28 cellular contexts compared by ENCODE assay signal in genomic region chr7:81632418-81632817, GRCh38.
DNase-seq lines count a peak whose midpoint lies in the region; ATAC-seq, FAIRE-seq and TF ChIP-seq lines count a peak whose summit lies in the region.
"Had no signal": no experiment of that assay in that cellular context is flagged by ENCODE, and none has a peak within 500 bp of the region (broad histone marks: within the 10 kb centered on the region; RNA-seq: fewer than 3 reads in every experiment).

No MANE protein-coding gene starts in this region.

- no peaks in the 10 kb centered on the region for H3K36me3 Mint-ChIP-seq in activated CD8-positive, alpha-beta T cell treated with anti-CD3 and anti-CD28 coated beads for 36 hours (ENCODE audit: low read depth)
- H3K36me3 Mint-ChIP-seq in activated CD4-positive, alpha-beta T cell treated with anti-CD3 and anti-CD28 coated beads for 36 hours (ENCODE audit: low read depth) = no peaks in the 10 kb centered on the region
- H3K36me3 Mint-ChIP-seq: CD4-positive, CD25-positive, alpha-beta regulatory T cell; T-cell had no signal

- WGBS in H1 (ENCODE audit: extremely low coverage in 1 of 2, insufficient coverage in 1 of 2, insufficient read length in 1 of 2, insufficient replicate concordance in 2 of 2, low coverage in 1 of 2, low lambda C conversion rate in 2 of 2, missing lambda C conversion rate in 1 of 2), 2 experiments = 88% methylated on average over 1 of the region's 1 CpG; no CpG with 5 or more reads in 1 of the 2 experiments
- WGBS in mesenchymal stem cell = 89% methylated on average over 1 of the region's 1 CpG

- TF ChIP-seq POLR2A in H1 (IDR thresholded peaks at IDR 0.05; ENCODE audit: control extremely low read depth in 1 of 2, low read depth in 2 of 2, low read length in 2 of 2) = no peak

- no peak overlapping the region for H3K4me3 Mint-ChIP-seq in activated CD8-positive, alpha-beta T cell treated with anti-CD3 and anti-CD28 coated beads for 36 hours
- no peak overlapping the region for H3K4me3 Mint-ChIP-seq in activated CD4-positive, alpha-beta T cell treated with anti-CD3 and anti-CD28 coated beads for 36 hours
- H3K4me3 Mint-ChIP-seq: activated naive CD8-positive, alpha-beta T cell treated with anti-CD3 and anti-CD28 coated beads, Interleukin-2, amount 50 U/mL, for 24 hours; CD4-positive, CD25-positive, alpha-beta regulatory T cell; T-cell had no signal

- H3K27ac Mint-ChIP-seq in activated CD8-positive, alpha-beta T cell treated with anti-CD3 and anti-CD28 coated beads for 36 hours = no peak overlapping the region
- no peak overlapping the region for H3K27ac Mint-ChIP-seq in activated CD4-positive, alpha-beta T cell treated with anti-CD3 and anti-CD28 coated beads for 36 hours
- H3K27ac Mint-ChIP-seq: activated naive CD8-positive, alpha-beta T cell treated with anti-CD3 and anti-CD28 coated beads, Interleukin-2, amount 50 U/mL, for 24 hours; CD4-positive, CD25-positive, alpha-beta regulatory T cell; T-cell had no signal

- H3K4me1 ChIP-seq in H1 (replicated peaks in 1 of 4; ENCODE audit: control insufficient read depth in 3 of 4, insufficient read depth in 4 of 4, low read length in 3 of 4) (peaks cover 0 to 6% (median 0%) of the 10 kb centered on the region in 4 experiments; a peak in 1 of 7 replicates), mesenchymal stem cell (ENCODE audit: control insufficient read depth, insufficient read depth, low read depth, low read length) (no peaks in the 10 kb centered on the region)
- H3K4me1 ChIP-seq: prostate gland, transverse colon had no signal

- H2AFZ ChIP-seq in H1 (ENCODE audit: low read length) (0 out of 2 replicates have a peak overlapping the region, but pooled peaks have one; percentile 9), mesenchymal stem cell (ENCODE audit: low read depth, low read length) (no peak overlapping the region)
- H2AFZ ChIP-seq: hepatocyte had no signal

- H3K79me2 ChIP-seq in H1 (ENCODE audit: control insufficient read depth in 1 of 2, insufficient read depth in 2 of 2, low read length in 2 of 2) = no peaks in the 10 kb centered on the region
- H3K79me2 ChIP-seq: hepatocyte had no signal

- no peak overlapping the region for H2BK5ac ChIP-seq in H1 (ENCODE audit: low read depth, low read length)
- no peak overlapping the region for H2BK5ac ChIP-seq in mesenchymal stem cell (ENCODE audit: low read depth, low read length, poor library complexity, severe bottlenecking)

- no peaks in the 10 kb centered on the region for H3K79me1 ChIP-seq in H1 (ENCODE audit: low read depth, low read length)
- H3K79me1 ChIP-seq in mesenchymal stem cell (replicated peaks; ENCODE audit: low read length, poor library complexity, severe bottlenecking) = no peaks in the 10 kb centered on the region

- no peak for TF ChIP-seq EP300 in H1 (IDR thresholded peaks at IDR 0.05; ENCODE audit: borderline replicate concordance in 1 of 2, low read depth in 2 of 2, low read length in 2 of 2)

- POLR2A ChIA-PET in H1 (lab: Charles Lee; ENCODE audit: partially characterized antibody) = no interaction called here
- POLR2A ChIA-PET in activated CD8-positive, alpha-beta T cell treated with anti-CD3 and anti-CD28 coated beads for 36 hours (lab: Charles Lee) = no interaction called here
- POLR2A ChIA-PET in activated CD4-positive, alpha-beta T cell treated with anti-CD3 and anti-CD28 coated beads for 36 hours (lab: Charles Lee) = no interaction called here

- H4K8ac ChIP-seq in H1 (ENCODE audit: extremely low read depth, insufficient read depth, low read length) = no peak overlapping the region
- H4K8ac ChIP-seq in mesenchymal stem cell (ENCODE audit: low read length) = no peak overlapping the region

- CTCF ChIA-PET in H1 (lab: Charles Lee; ENCODE audit: partially characterized antibody) = no interaction called here
- CTCF ChIA-PET in activated CD8-positive, alpha-beta T cell treated with anti-CD3 and anti-CD28 coated beads for 36 hours (lab: Charles Lee) = no interaction called here
- CTCF ChIA-PET in activated CD4-positive, alpha-beta T cell treated with anti-CD3 and anti-CD28 coated beads for 36 hours (lab: Charles Lee) = no interaction called here

- H4K5ac ChIP-seq in H1 (ENCODE audit: insufficient read length, low read depth, low read length) = no peak overlapping the region

- no peaks in the 10 kb centered on the region for H3K9me3 Mint-ChIP-seq in activated CD8-positive, alpha-beta T cell treated with anti-CD3 and anti-CD28 coated beads for 36 hours
- peaks cover 3% of the 10 kb centered on the region for H3K9me3 Mint-ChIP-seq in activated CD4-positive, alpha-beta T cell treated with anti-CD3 and anti-CD28 coated beads for 36 hours (ENCODE audit: low read depth)
- H3K9me3 Mint-ChIP-seq: activated naive CD8-positive, alpha-beta T cell treated with anti-CD3 and anti-CD28 coated beads, Interleukin-2, amount 50 U/mL, for 24 hours had no signal

- FAIRE-seq in RCC 7860 (lab: Jason Lieb, UNC) (no peak), H1 (lab: Jason Lieb, UNC) (no peak)
- FAIRE-seq: D721Med had no signal

- peak; percentile 6 for DNase-seq in HPDE6-E6E7 (ENCODE audit: extremely low spot score)
- DNase-seq in RCC 7860 (ENCODE audit: low spot score) = peak; percentile 67
- DNase-seq in H1 (ENCODE audit: low read depth in 1 of 2, low spot score in 2 of 2) = no peak
- no peak for DNase-seq in mesenchymal stem cell
- no peak for DNase-seq in activated CD8-positive, alpha-beta T cell treated with anti-CD3 and anti-CD28 coated beads for 36 hours
- no peak for DNase-seq in activated T-cell treated with anti-CD3 and anti-CD28 coated beads, Interleukin-2, amount 50 U/mL, for 48 hours
- no peak for DNase-seq in NCI-H1105 (lab: John Stamatoyannopoulos, UW)
- no peak for DNase-seq in activated CD4-positive, alpha-beta T cell treated with anti-CD3 and anti-CD28 coated beads for 36 hours
- DNase-seq: activated CD4-positive, CD25-positive, alpha-beta regulatory T cell treated with anti-CD3 and anti-CD28 coated beads, Interleukin-2, amount 50 U/mL, for 72 hours; activated gamma-delta T cell; activated naive CD8-positive, alpha-beta T cell treated with anti-CD3 and anti-CD28 coated beads, Interleukin-2, amount 50 U/mL, for 24 hours; CD4-positive, CD25-positive, alpha-beta regulatory T cell; effector CD8-positive, alpha-beta T cell; erythroblast; foreskin melanocyte; kidney glomerular epithelial cell; NCI-H1092 treated with DMSO at 0.1 percent for 48 hours; NCI-H2029; NCI-H345; SHP77; stimulated activated CD8-positive, alpha-beta memory T cell treated with anti-CD3 and anti-CD28 coated beads, Interleukin-4, amount 100 ng/mL, for 48 hours; T-cell; transverse colon had no signal

- no peak for TF ChIP-seq CTCF in H1 (IDR thresholded peaks at IDR 0.05; ENCODE audit: control extremely low read depth in 1 of 3, insufficient read depth in 1 of 3, low read depth in 1 of 3, low read length in 3 of 3)
- no peak for TF ChIP-seq CTCF in activated CD8-positive, alpha-beta T cell treated with anti-CD3 and anti-CD28 coated beads for 36 hours (IDR thresholded peaks at IDR 0.05)

- H3K9me3 ChIP-seq in H1 (ENCODE audit: insufficient read depth in 2 of 2, low read depth in 1 of 2, low read length in 1 of 2) (no peaks in the 10 kb centered on the region), mesenchymal stem cell (ENCODE audit: control insufficient read depth, low read length) (no peaks in the 10 kb centered on the region)
- H3K9me3 ChIP-seq: prostate gland, transverse colon had no signal

- H2BK20ac ChIP-seq in H1 (ENCODE audit: low read length) = no peak overlapping the region

- H3K14ac ChIP-seq in H1 (ENCODE audit: insufficient read length) (no peak overlapping the region), mesenchymal stem cell (ENCODE audit: low read length in 2 of 2) (no peak overlapping the region)

- H3K4ac ChIP-seq in H1 (replicated peaks; ENCODE audit: insufficient read length, low read depth, low read length) (no peak overlapping the region), mesenchymal stem cell (ENCODE audit: low read depth in 1 of 2, low read length in 2 of 2) (no peak overlapping the region)

- H3K18ac ChIP-seq in H1 (ENCODE audit: extremely low read depth, low read length) = no peak overlapping the region
- H3K18ac ChIP-seq in mesenchymal stem cell (ENCODE audit: low read depth in 1 of 2, low read length in 2 of 2) = no peak overlapping the region

- H2AK5ac ChIP-seq in H1 (ENCODE audit: low read depth, low read length) (no peak overlapping the region), mesenchymal stem cell (ENCODE audit: low read length, severe bottlenecking) (no peak overlapping the region)

- ATAC-seq in activated CD8-positive, alpha-beta T cell treated with anti-CD3 and anti-CD28 coated beads for 36 hours = no peak
- ATAC-seq in activated CD4-positive, alpha-beta T cell treated with anti-CD3 and anti-CD28 coated beads for 36 hours = no peak
- ATAC-seq: activated naive CD8-positive, alpha-beta T cell treated with anti-CD3 and anti-CD28 coated beads, Interleukin-2, amount 50 U/mL, for 24 hours; HCT116; T-cell had no signal

- H3K27me3 ChIP-seq in H1 (replicated peaks in 1 of 4; ENCODE audit: control insufficient read depth in 3 of 4, extremely low read depth in 1 of 4, insufficient read depth in 3 of 4, low read length in 3 of 4) = no peaks in the 10 kb centered on the region
- no peaks in the 10 kb centered on the region for H3K27me3 ChIP-seq in mesenchymal stem cell (ENCODE audit: control insufficient read depth in 1 of 2, insufficient read depth in 1 of 2, low read length in 2 of 2)
- H3K27me3 ChIP-seq: hepatocyte, transverse colon had no signal

- intact Hi-C loops in activated CD8-positive, alpha-beta T cell treated with anti-CD3 and anti-CD28 coated beads for 36 hours (cut with micrococcal nuclease) = no loop called here
- intact Hi-C loops in activated CD4-positive, alpha-beta T cell treated with anti-CD3 and anti-CD28 coated beads for 36 hours (cut with DNase I, micrococcal nuclease) = no loop called here

- H3K4me2 ChIP-seq in H1 (ENCODE audit: insufficient read depth in 1 of 2, low read depth in 2 of 2, low read length in 2 of 2) (no peak overlapping the region), mesenchymal stem cell (ENCODE audit: low read length, poor library complexity, severe bottlenecking) (no peak overlapping the region)
- H3K4me2 ChIP-seq: hepatocyte had no signal

- H3K27me3 Mint-ChIP-seq in activated CD8-positive, alpha-beta T cell treated with anti-CD3 and anti-CD28 coated beads for 36 hours = no peaks in the 10 kb centered on the region
- H3K27me3 Mint-ChIP-seq in activated CD4-positive, alpha-beta T cell treated with anti-CD3 and anti-CD28 coated beads for 36 hours = no peaks in the 10 kb centered on the region
- H3K27me3 Mint-ChIP-seq: activated naive CD8-positive, alpha-beta T cell treated with anti-CD3 and anti-CD28 coated beads, Interleukin-2, amount 50 U/mL, for 24 hours; CD4-positive, CD25-positive, alpha-beta regulatory T cell; T-cell had no signal

- H3K27ac ChIP-seq in H1 (ENCODE audit: low read depth, low read length) (peak overlapping the region; percentile 58; the same call in 1 of the 2 replicates), mesenchymal stem cell (ENCODE audit: low read length, poor library complexity, severe bottlenecking) (peak overlapping the region; percentile 40)
- H3K27ac ChIP-seq: hepatocyte, prostate gland, transverse colon had no signal

- H3K4me3 ChIP-seq in H1 (ENCODE audit: extremely low read depth in 1 of 4, insufficient read depth in 2 of 4, low read depth in 3 of 4, low read length in 4 of 4) (no peak overlapping the region), mesenchymal stem cell (ENCODE audit: insufficient read depth in 1 of 2, low read depth in 1 of 2, low read length in 2 of 2) (no peak overlapping the region)
- H3K4me3 ChIP-seq: hepatocyte, lung, prostate gland, transverse colon had no signal

- H3K36me3 ChIP-seq in H1 (ENCODE audit: control insufficient read depth in 2 of 4, insufficient read depth in 4 of 4, low read length in 3 of 4) (no peaks in the 10 kb centered on the region), mesenchymal stem cell (ENCODE audit: control insufficient read depth in 1 of 2, insufficient read depth in 2 of 2, low read depth in 1 of 2, low read length in 2 of 2) (no peaks in the 10 kb centered on the region)
- H3K36me3 ChIP-seq: prostate gland, transverse colon had no signal

- no peaks in the 10 kb centered on the region for H4K20me1 ChIP-seq in H1 (replicated peaks in 1 of 2; ENCODE audit: control insufficient read depth in 1 of 2, insufficient read depth in 2 of 2, low read length in 2 of 2)

- H3K23ac ChIP-seq in H1 (ENCODE audit: insufficient read length) (no peak overlapping the region), mesenchymal stem cell (ENCODE audit: low read length in 2 of 2) (no peak overlapping the region)

- H3K9ac ChIP-seq in H1 (replicated peaks in 1 of 4; ENCODE audit: extremely low read depth in 1 of 4, low read depth in 3 of 4, low read length in 3 of 4) = no peak overlapping the region
- no peak overlapping the region for H3K9ac ChIP-seq in mesenchymal stem cell (ENCODE audit: low read length)

- H2BK15ac ChIP-seq in H1 (ENCODE audit: low read length) = no peak overlapping the region
- no peak overlapping the region for H2BK15ac ChIP-seq in mesenchymal stem cell (ENCODE audit: low read depth, poor library complexity, severe bottlenecking)

- H2BK12ac ChIP-seq in H1 (ENCODE audit: low read depth, low read length) (no peak overlapping the region), mesenchymal stem cell (ENCODE audit: low read length in 2 of 2) (no peak overlapping the region)

- H4K91ac ChIP-seq in H1 (replicated peaks; ENCODE audit: insufficient read length, low read length) (no peak overlapping the region), mesenchymal stem cell (ENCODE audit: low read length) (no peak overlapping the region)

- TF ChIP-seq RAD21 in H1 (IDR thresholded peaks at IDR 0.05 in 1 of 2, conservative IDR thresholded peaks at IDR 0.05 in 1 of 2; ENCODE audit: low read depth in 2 of 2, low read length in 2 of 2) = no peak

- no peaks in the 10 kb centered on the region for H3K23me2 ChIP-seq in H1 (ENCODE audit: low read depth, low read length)

- no peak overlapping the region for H2BK120ac ChIP-seq in H1 (replicated peaks; ENCODE audit: low read depth, low read length)
- no peak overlapping the region for H2BK120ac ChIP-seq in mesenchymal stem cell (ENCODE audit: low read depth, low read length)

- H3K4me1 Mint-ChIP-seq in activated CD8-positive, alpha-beta T cell treated with anti-CD3 and anti-CD28 coated beads for 36 hours (ENCODE audit: low read depth) = no peaks in the 10 kb centered on the region
- H3K4me1 Mint-ChIP-seq in activated CD4-positive, alpha-beta T cell treated with anti-CD3 and anti-CD28 coated beads for 36 hours = no peaks in the 10 kb centered on the region
- H3K4me1 Mint-ChIP-seq: activated naive CD8-positive, alpha-beta T cell treated with anti-CD3 and anti-CD28 coated beads, Interleukin-2, amount 50 U/mL, for 24 hours; CD4-positive, CD25-positive, alpha-beta regulatory T cell; T-cell had no signal

- H3K56ac ChIP-seq in H1 (replicated peaks; ENCODE audit: insufficient read length, low read depth, low read length) = no peak overlapping the region

Comparison
In these comparisons a context has a peak if more than half of its experiments do, and no peak if none do; other contexts are left out.
1. DNase-seq: peak in HPDE6-E6E7 (single experiment) and RCC 7860 (single experiment); none in H1 (0 of 2), mesenchymal stem cell (single experiment), activated CD8-positive, alpha-beta T cell treated with anti-CD3 and anti-CD28 coated beads for 36 hours (single experiment), activated T-cell treated with anti-CD3 and anti-CD28 coated beads, Interleukin-2, amount 50 U/mL, for 48 hours (0 of 2), NCI-H1105 (single experiment) and activated CD4-positive, alpha-beta T cell treated with anti-CD3 and anti-CD28 coated beads for 36 hours (single experiment).